Comparison of ENCODE assay signal across 15 cellular contexts in the genomic region with DNA sequence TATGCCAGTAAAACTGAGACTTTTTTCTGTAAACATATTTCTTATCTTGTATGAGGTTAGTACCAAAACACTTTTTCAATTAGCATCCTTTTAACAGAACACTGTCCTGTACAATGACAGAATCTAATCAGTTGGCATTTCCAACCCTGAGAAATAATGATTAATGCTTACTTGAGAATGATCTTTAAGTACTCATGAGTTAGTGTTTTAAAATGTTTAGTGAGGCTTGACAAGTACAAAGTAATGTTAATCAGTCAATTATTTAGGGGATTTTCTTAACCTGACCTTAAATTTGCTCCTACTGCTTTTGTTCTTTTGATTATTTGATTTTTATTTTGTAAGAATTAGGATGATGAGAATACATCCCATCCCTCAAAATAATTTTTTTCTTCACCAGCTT.
A peak's percentile ranks its signal among the peaks of the same experiment; 100 is the strongest.
DNase-seq lines count a peak whose midpoint lies in the region; ATAC-seq and TF ChIP-seq lines count a peak whose summit lies in the region.
"Had no signal": no experiment of that assay in that cellular context is flagged by ENCODE, and none has a peak within 500 bp of the region (broad histone marks: within the 10 kb centered on the region; RNA-seq: fewer than 3 reads in every experiment).

No MANE protein-coding gene starts in this region.

- POLR2A ChIA-PET in SK-N-SH (lab: Yijun Ruan, JAX) = no interaction called here

- H2AFZ ChIP-seq in SK-N-SH (ENCODE audit: low read depth) (no peak overlapping the region), neural progenitor cell (replicated peaks) (no peak overlapping the region)

- no peak for TF ChIP-seq RAD21 in SK-N-SH (IDR thresholded peaks at IDR 0.05; ENCODE audit: low read length)

- TF ChIP-seq CTCF in SK-N-SH (IDR thresholded peaks at IDR 0.05) (no peak), endodermal cell (conservative IDR thresholded peaks at IDR 0.05) (no peak), neural progenitor cell (IDR thresholded peaks at IDR 0.05) (no peak)

- no peak overlapping the region for H3K9ac ChIP-seq in SK-N-SH
- H3K9ac ChIP-seq in endodermal cell (ENCODE audit: extremely low read depth, low read length, poor library complexity, severe bottlenecking) = no peak overlapping the region
- H3K9ac ChIP-seq in neural progenitor cell = no peak overlapping the region
- H3K9ac ChIP-seq: BLaER1 treated with 17β-estradiol and CSF1 and Interleukin-3, amounts not matched to agents 10 nM and 100 nM had no signal

- H3K27ac ChIP-seq in SK-N-SH (ENCODE audit: low read depth in 2 of 2, low read length in 1 of 2) (no peak overlapping the region), endodermal cell (ENCODE audit: low read depth, low read length) (no peak overlapping the region), neural progenitor cell (peak overlapping the region; percentile 22)
- H3K27ac ChIP-seq: BLaER1 treated with 17β-estradiol and CSF1 and Interleukin-3, amounts not matched to agents 10 nM and 100 nM had no signal

- H3K4me3 ChIP-seq in SK-N-SH (ENCODE audit: low read depth in 2 of 2, low read length in 1 of 2) (no peak overlapping the region), endodermal cell (ENCODE audit: low read length) (no peak overlapping the region), neural progenitor cell (no peak overlapping the region)
- H3K4me3 ChIP-seq: BLaER1 treated with 17β-estradiol and CSF1 and Interleukin-3, amounts not matched to agents 10 nM and 100 nM had no signal

- no peaks in the 10 kb centered on the region for H3K9me2 ChIP-seq in SK-N-SH

- DNase-seq in SK-N-SH (peak; percentile 10), endodermal cell (no peak), neural progenitor cell (ENCODE audit: low spot score) (no peak), A172 (ENCODE audit: low spot score) (no peak), NCI-H1930 (lab: John Stamatoyannopoulos, UW) (no peak), NCI-H510A (lab: John Stamatoyannopoulos, UW) (no peak), DMS 273 treated with DMSO at 0.1 percent for 48 hours (lab: John Stamatoyannopoulos, UW) (no peak)
- DNase-seq: 8988T; ACHN; CD4-positive, CD25-positive, alpha-beta regulatory T cell; HCEC 1CT; HFFc6 had no signal

- H3K27ac Mint-ChIP-seq in endodermal cell (peak overlapping the region; percentile 65), neural progenitor cell (peak overlapping the region; percentile 13)
- H3K27ac Mint-ChIP-seq: CD4-positive, CD25-positive, alpha-beta regulatory T cell; HFFc6 had no signal

- H3K9me3 Mint-ChIP-seq in endodermal cell = no peaks in the 10 kb centered on the region
- no peaks in the 10 kb centered on the region for H3K9me3 Mint-ChIP-seq in neural progenitor cell
- H3K9me3 Mint-ChIP-seq: CD4-positive, CD25-positive, alpha-beta regulatory T cell; HFFc6 had no signal

- H3K36me3 Mint-ChIP-seq in endodermal cell (ENCODE audit: low read depth) (peaks cover 10% of the 10 kb centered on the region), neural progenitor cell (no peaks in the 10 kb centered on the region)
- H3K36me3 Mint-ChIP-seq: CD4-positive, CD25-positive, alpha-beta regulatory T cell had no signal

- H3K36me3 ChIP-seq in SK-N-SH (replicated peaks in 1 of 2; ENCODE audit: control insufficient read depth in 1 of 2, insufficient read depth in 2 of 2, low read length in 1 of 2) (no peaks in the 10 kb centered on the region), endodermal cell (ENCODE audit: control insufficient read depth, insufficient read depth, low read length) (no peaks in the 10 kb centered on the region), neural progenitor cell (no peaks in the 10 kb centered on the region)

- H3K27me3 ChIP-seq in SK-N-SH (ENCODE audit: insufficient read depth) (no peaks in the 10 kb centered on the region), endodermal cell (ENCODE audit: control insufficient read depth, insufficient read depth, low read length, poor library complexity, severe bottlenecking) (no peaks in the 10 kb centered on the region), neural progenitor cell (no peaks in the 10 kb centered on the region)

- H3K4me3 Mint-ChIP-seq in endodermal cell (no peak overlapping the region), neural progenitor cell (no peak overlapping the region)
- H3K4me3 Mint-ChIP-seq: CD4-positive, CD25-positive, alpha-beta regulatory T cell; HFFc6 had no signal

- no peak for TF ChIP-seq EP300 in SK-N-SH (IDR thresholded peaks at IDR 0.05; ENCODE audit: borderline replicate concordance in 1 of 2, low read depth in 1 of 2, low read length in 1 of 2)

- H4K20me1 ChIP-seq in SK-N-SH (ENCODE audit: insufficient read depth) = no peaks in the 10 kb centered on the region
- no peaks in the 10 kb centered on the region for H4K20me1 ChIP-seq in neural progenitor cell (ENCODE audit: low read depth)

- H3K27me3 Mint-ChIP-seq in endodermal cell (ENCODE audit: insufficient read depth) (no peaks in the 10 kb centered on the region), neural progenitor cell (ENCODE audit: insufficient read depth, low read depth) (no peaks in the 10 kb centered on the region)
- H3K27me3 Mint-ChIP-seq: CD4-positive, CD25-positive, alpha-beta regulatory T cell had no signal

- H3K4me2 ChIP-seq in SK-N-SH = no peak overlapping the region
- no peak overlapping the region for H3K4me2 ChIP-seq in neural progenitor cell
- H3K4me2 ChIP-seq: BLaER1 treated with 17β-estradiol and CSF1 and Interleukin-3, amounts not matched to agents 10 nM and 100 nM had no signal

- no peaks in the 10 kb centered on the region for H3K9me3 ChIP-seq in SK-N-SH
- no peaks in the 10 kb centered on the region for H3K9me3 ChIP-seq in endodermal cell (ENCODE audit: control insufficient read depth, low read length)
- no peaks in the 10 kb centered on the region for H3K9me3 ChIP-seq in neural progenitor cell (ENCODE audit: low read depth)
- H3K9me3 ChIP-seq: BLaER1 treated with 17β-estradiol and CSF1 and Interleukin-3, amounts not matched to agents 10 nM and 100 nM had no signal

- no peaks in the 10 kb centered on the region; a peak in 1 of 4 replicates for H3K4me1 ChIP-seq in SK-N-SH (ENCODE audit: control insufficient read depth in 1 of 2, insufficient read depth in 2 of 2, low read depth in 1 of 2, low read length in 1 of 2)
- H3K4me1 ChIP-seq in endodermal cell (ENCODE audit: control insufficient read depth, insufficient read depth, low read length) = no peaks in the 10 kb centered on the region
- peaks cover 3% of the 10 kb centered on the region for H3K4me1 ChIP-seq in neural progenitor cell
- H3K4me1 ChIP-seq: BLaER1 treated with 17β-estradiol and CSF1 and Interleukin-3, amounts not matched to agents 10 nM and 100 nM had no signal

- CTCF ChIA-PET in SK-N-SH (lab: Yijun Ruan, JAX) = no interaction called here

- peaks cover 15% of the 10 kb centered on the region for H3K4me1 Mint-ChIP-seq in endodermal cell
- peaks cover 13% of the 10 kb centered on the region for H3K4me1 Mint-ChIP-seq in neural progenitor cell
- H3K4me1 Mint-ChIP-seq: CD4-positive, CD25-positive, alpha-beta regulatory T cell had no signal

- ATAC-seq in GM18861 (IDR thresholded peaks at IDR 0.05; ENCODE audit: unreplicated experiment) = peak; percentile 51
- ATAC-seq: HepG2 had no signal

- no peaks in the 10 kb centered on the region for H3F3A ChIP-seq in SK-N-SH (replicated peaks; ENCODE audit: insufficient read depth)
- H3F3A ChIP-seq in neural progenitor cell (ENCODE audit: low read depth) = no peaks in the 10 kb centered on the region

- H3K79me2 ChIP-seq in SK-N-SH (ENCODE audit: insufficient read depth) (no peaks in the 10 kb centered on the region), neural progenitor cell (ENCODE audit: low read depth) (no peaks in the 10 kb centered on the region)

TF ChIP-seq in SK-N-SH, 30 proteins besides CTCF, POLR2A, EP300 and RAD21:
- peak; percentile 20; the same call in 1 of the 2 replicates for TF ChIP-seq GATA2 (CRISPR knock-in tag; IDR thresholded peaks at IDR 0.05)
- TF ChIP-seq, protein P1, sequence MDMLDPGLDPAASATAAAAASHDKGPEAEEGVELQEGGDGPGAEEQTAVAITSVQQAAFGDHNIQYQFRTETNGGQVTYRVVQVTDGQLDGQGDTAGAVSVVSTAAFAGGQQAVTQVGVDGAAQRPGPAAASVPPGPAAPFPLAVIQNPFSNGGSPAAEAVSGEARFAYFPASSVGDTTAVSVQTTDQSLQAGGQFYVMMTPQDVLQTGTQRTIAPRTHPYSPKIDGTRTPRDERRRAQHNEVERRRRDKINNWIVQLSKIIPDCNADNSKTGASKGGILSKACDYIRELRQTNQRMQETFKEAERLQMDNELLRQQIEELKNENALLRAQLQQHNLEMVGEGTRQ (IDR thresholded peaks at IDR 0.05; ENCODE audit: borderline replicate concordance, low read depth, low read length) = no peak
- no peak for TF ChIP-seq POLR2AphosphoS5 (IDR thresholded peaks at IDR 0.05; ENCODE audit: low read depth, low read length)
TF ChIP-seq in SK-N-SH: peak in this region for 1.
